ENCODE assay signal across 11 cellular contexts in the genomic region with DNA sequence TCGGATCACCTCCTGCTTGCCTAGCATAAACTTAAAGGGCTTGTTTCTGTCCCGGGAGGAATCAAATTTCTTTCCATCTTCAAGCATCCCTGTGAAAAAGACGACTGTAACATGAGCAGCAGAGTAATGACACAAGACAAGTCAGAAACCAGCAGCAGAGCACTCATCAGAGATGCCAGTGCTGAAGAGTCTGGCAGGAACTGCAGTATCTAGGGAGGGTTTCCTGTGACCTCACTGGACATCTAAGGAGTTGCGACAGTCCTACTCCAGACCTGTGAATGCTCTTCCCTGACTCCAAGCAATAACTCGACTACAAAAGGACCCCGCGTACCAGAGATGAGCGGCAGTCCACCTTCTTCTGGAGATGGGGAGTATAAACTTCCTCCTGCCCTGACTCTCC. TPM values are rescaled to one million over a fixed set of nuclear protein-coding genes. Genes with fewer than 3 reads are reported as not detected.
DNase-seq lines count a peak whose midpoint lies in the region; ATAC-seq and TF ChIP-seq lines count a peak whose summit lies in the region.
"Had no signal": no experiment of that assay in that cellular context is flagged by ENCODE, and none has a peak within 500 bp of the region (broad histone marks: within the 10 kb centered on the region; RNA-seq: fewer than 3 reads in every experiment).

No MANE protein-coding gene starts in this region.

- no peak overlapping the region for H2AFZ ChIP-seq in SK-N-SH (ENCODE audit: low read depth)

- H3K4me3 Mint-ChIP-seq in activated CD4-positive, alpha-beta T cell treated with anti-CD3 and anti-CD28 coated beads, Interleukin-2, amount 10 ng/mL, durations not matched to agents 24 days and 14 days = no peak overlapping the region
- H3K4me3 Mint-ChIP-seq: CD8-positive, alpha-beta memory T cell; central memory CD8-positive, alpha-beta T cell had no signal

- peak overlapping the region; percentile 30; the same call in 1 of the 2 replicates for H3K4me2 ChIP-seq in SK-N-SH

- 65% methylated on average over 8 of the region's 8 CpGs for WGBS in SK-N-SH (ENCODE audit: low lambda C conversion rate)
- 45 to 65% (median 58%) methylated on average over 8 of the region's 8 CpGs for WGBS in spleen, 5 donors

- peaks cover 79% of the 10 kb centered on the region for H3K4me1 Mint-ChIP-seq in activated CD4-positive, alpha-beta T cell treated with anti-CD3 and anti-CD28 coated beads, Interleukin-2, amount 10 ng/mL, durations not matched to agents 24 days and 14 days

- no peak overlapping the region for H3K4me3 ChIP-seq in SK-N-SH (ENCODE audit: low read depth in 2 of 2, low read length in 1 of 2)
- H3K4me3 ChIP-seq in fibroblast of villous mesenchyme (ENCODE audit: low read depth, low read length) = no peak overlapping the region
- peak overlapping the region in 1 of 8 donors; percentile 28 for H3K4me3 ChIP-seq in spleen
- H3K4me3 ChIP-seq: SJCRH30 had no signal

- H3K9me3 Mint-ChIP-seq in activated CD4-positive, alpha-beta T cell treated with anti-CD3 and anti-CD28 coated beads, Interleukin-2, amount 10 ng/mL, durations not matched to agents 24 days and 14 days = no peaks in the 10 kb centered on the region
- H3K9me3 Mint-ChIP-seq: CD8-positive, alpha-beta memory T cell; central memory CD8-positive, alpha-beta T cell had no signal

- no peak overlapping the region for H3K9ac ChIP-seq in SK-N-SH

- H3K36me3 Mint-ChIP-seq in activated CD4-positive, alpha-beta T cell treated with anti-CD3 and anti-CD28 coated beads, Interleukin-2, amount 10 ng/mL, durations not matched to agents 24 days and 14 days (ENCODE audit: low read depth) = peaks cover 59% of the 10 kb centered on the region

- no peak for DNase-seq in activated CD4-positive, alpha-beta T cell treated with anti-CD3 and anti-CD28 coated beads, Interleukin-2, amount 10 ng/mL, durations not matched to agents 24 days and 14 days
- no peak for DNase-seq in activated CD4-positive, alpha-beta T cell treated with anti-CD3 and anti-CD28 coated beads, Interleukin-2, amount 50 U/mL, for 4 hours
- DNase-seq in SK-N-SH = no peak
- peak; percentile 82 for DNase-seq in fibroblast of villous mesenchyme (ENCODE audit: low read depth)
- DNase-seq in spleen = no peak
- no peak for DNase-seq in DMS53 (lab: John Stamatoyannopoulos, UW)
- no peak for DNase-seq in NK-92 (lab: John Stamatoyannopoulos, UW; ENCODE audit: unreplicated experiment)
- DNase-seq: CD8-positive, alpha-beta memory T cell had no signal

- H4K20me1 ChIP-seq in SK-N-SH (ENCODE audit: insufficient read depth) = peaks cover 57% of the 10 kb centered on the region

- intact Hi-C loops in activated CD4-positive, alpha-beta T cell treated with anti-CD3 and anti-CD28 coated beads, Interleukin-2, amount 10 ng/mL, durations not matched to agents 24 days and 14 days (cut with micrococcal nuclease) = no loop called here
- intact Hi-C loops in spleen (cut with DNase I; ENCODE audit: low total_unique reads) = no loop called here

- H3K36me3 ChIP-seq in SK-N-SH (replicated peaks in 1 of 2; ENCODE audit: control insufficient read depth in 1 of 2, insufficient read depth in 2 of 2, low read length in 1 of 2) (peaks cover 23 to 41% of the 10 kb centered on the region in 2 experiments), spleen (peaks cover 0 to 50% (median 41%) of the 10 kb centered on the region in 6 donors)

- CTCF ChIA-PET in SK-N-SH (lab: Yijun Ruan, JAX) = no interaction called here

- TF ChIP-seq RAD21 in SK-N-SH (IDR thresholded peaks at IDR 0.05; ENCODE audit: low read length) = no peak

- TF ChIP-seq CTCF in SK-N-SH (IDR thresholded peaks at IDR 0.05) (no peak), fibroblast of villous mesenchyme (IDR thresholded peaks at IDR 0.05; ENCODE audit: insufficient read depth, low read depth, low read length) (no peak), spleen (IDR thresholded peaks at IDR 0.05 in 8 of 11, conservative IDR thresholded peaks at IDR 0.05 in 3 of 11) (no peak)

- H3K4me1 ChIP-seq in SK-N-SH (ENCODE audit: control insufficient read depth in 1 of 2, insufficient read depth in 2 of 2, low read depth in 1 of 2, low read length in 1 of 2) = peaks cover 12 to 13% of the 10 kb centered on the region in 2 experiments; a peak in 2 of 4 replicates
- peaks cover 66 to 100% (median 92%) of the 10 kb centered on the region in 6 donors for H3K4me1 ChIP-seq in spleen

- no peaks in the 10 kb centered on the region for H3K9me2 ChIP-seq in SK-N-SH

- no peaks in the 10 kb centered on the region for H3K9me3 ChIP-seq in SK-N-SH
- no peaks in the 10 kb centered on the region for H3K9me3 ChIP-seq in spleen
- H3K9me3 ChIP-seq: SJCRH30 had no signal

- H3K27ac ChIP-seq in SK-N-SH (ENCODE audit: low read depth in 2 of 2, low read length in 1 of 2) (peak overlapping the region in 1 of 2 experiments; percentile 51; a peak in 2 of 4 replicates), spleen (peak overlapping the region; percentile 49 to 83 (median 72))
- H3K27ac ChIP-seq: SJCRH30 had no signal

- peak overlapping the region; percentile 61 for H3K27ac Mint-ChIP-seq in activated CD4-positive, alpha-beta T cell treated with anti-CD3 and anti-CD28 coated beads, Interleukin-2, amount 10 ng/mL, durations not matched to agents 24 days and 14 days

- POLR2A ChIA-PET in SK-N-SH (lab: Yijun Ruan, JAX) = no interaction called here

- no peaks in the 10 kb centered on the region for H3F3A ChIP-seq in SK-N-SH (replicated peaks; ENCODE audit: insufficient read depth)

- no peak for ATAC-seq in GM21619 (IDR thresholded peaks at IDR 0.05; ENCODE audit: unreplicated experiment)

- peaks cover 85% of the 10 kb centered on the region for H3K79me2 ChIP-seq in SK-N-SH (ENCODE audit: insufficient read depth)

- H3K27me3 ChIP-seq in SK-N-SH (ENCODE audit: insufficient read depth) (no peaks in the 10 kb centered on the region), spleen (replicated peaks in 1 of 7) (no peaks in the 10 kb centered on the region)
- H3K27me3 ChIP-seq: SJCRH30 had no signal

- no peaks in the 10 kb centered on the region for H3K27me3 Mint-ChIP-seq in activated CD4-positive, alpha-beta T cell treated with anti-CD3 and anti-CD28 coated beads, Interleukin-2, amount 10 ng/mL, durations not matched to agents 24 days and 14 days
- H3K27me3 Mint-ChIP-seq: CD8-positive, alpha-beta memory T cell; central memory CD8-positive, alpha-beta T cell had no signal

- no peak for TF ChIP-seq EP300 in SK-N-SH (IDR thresholded peaks at IDR 0.05; ENCODE audit: borderline replicate concordance in 1 of 2, low read depth in 1 of 2, low read length in 1 of 2)

- TF ChIP-seq POLR2A in spleen (IDR thresholded peaks at IDR 0.05) = no peak

TF ChIP-seq in SK-N-SH, 30 proteins besides CTCF, POLR2A, EP300 and RAD21:
- TF ChIP-seq, protein P1, sequence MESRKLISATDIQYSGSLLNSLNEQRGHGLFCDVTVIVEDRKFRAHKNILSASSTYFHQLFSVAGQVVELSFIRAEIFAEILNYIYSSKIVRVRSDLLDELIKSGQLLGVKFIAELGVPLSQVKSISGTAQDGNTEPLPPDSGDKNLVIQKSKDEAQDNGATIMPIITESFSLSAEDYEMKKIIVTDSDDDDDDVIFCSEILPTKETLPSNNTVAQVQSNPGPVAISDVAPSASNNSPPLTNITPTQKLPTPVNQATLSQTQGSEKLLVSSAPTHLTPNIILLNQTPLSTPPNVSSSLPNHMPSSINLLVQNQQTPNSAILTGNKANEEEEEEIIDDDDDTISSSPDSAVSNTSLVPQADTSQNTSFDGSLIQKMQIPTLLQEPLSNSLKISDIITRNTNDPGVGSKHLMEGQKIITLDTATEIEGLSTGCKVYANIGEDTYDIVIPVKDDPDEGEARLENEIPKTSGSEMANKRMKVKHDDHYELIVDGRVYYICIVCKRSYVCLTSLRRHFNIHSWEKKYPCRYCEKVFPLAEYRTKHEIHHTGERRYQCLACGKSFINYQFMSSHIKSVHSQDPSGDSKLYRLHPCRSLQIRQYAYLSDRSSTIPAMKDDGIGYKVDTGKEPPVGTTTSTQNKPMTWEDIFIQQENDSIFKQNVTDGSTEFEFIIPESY (IDR thresholded peaks at IDR 0.05; ENCODE audit: borderline replicate concordance, low read depth) = no peak
- 0 out of 2 replicates have a peak, but pooled peaks have one; percentile 29 for TF ChIP-seq SIN3A (IDR thresholded peaks at IDR 0.05; ENCODE audit: borderline replicate concordance, low read depth, low read length)
- no peak for TF ChIP-seq RFX5 (IDR thresholded peaks at IDR 0.05; ENCODE audit: low read length)
- TF ChIP-seq, protein P2, sequence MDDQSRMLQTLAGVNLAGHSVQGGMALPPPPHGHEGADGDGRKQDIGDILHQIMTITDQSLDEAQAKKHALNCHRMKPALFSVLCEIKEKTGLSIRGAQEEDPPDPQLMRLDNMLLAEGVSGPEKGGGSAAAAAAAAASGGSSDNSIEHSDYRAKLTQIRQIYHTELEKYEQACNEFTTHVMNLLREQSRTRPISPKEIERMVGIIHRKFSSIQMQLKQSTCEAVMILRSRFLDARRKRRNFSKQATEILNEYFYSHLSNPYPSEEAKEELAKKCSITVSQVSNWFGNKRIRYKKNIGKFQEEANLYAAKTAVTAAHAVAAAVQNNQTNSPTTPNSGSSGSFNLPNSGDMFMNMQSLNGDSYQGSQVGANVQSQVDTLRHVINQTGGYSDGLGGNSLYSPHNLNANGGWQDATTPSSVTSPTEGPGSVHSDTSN (IDR thresholded peaks at IDR 0.05) = peak; percentile 68
- TF ChIP-seq GABPA (IDR thresholded peaks at IDR 0.05; ENCODE audit: low read depth) = peak; percentile 41; the same call in 1 of the 2 replicates

RNA-seq across cellular contexts. Expression of a gene that starts 17.3 kb away (rescaled TPM):
- 291 and 292 TPM in 2 replicates for total RNA-seq in activated CD4-positive, alpha-beta T cell treated with anti-CD3 and anti-CD28 coated beads, Interleukin-2, amount 10 ng/mL, durations not matched to agents 24 days and 14 days
- polyA plus RNA-seq in SK-N-SH (2012; rRNA removed) (362 and 453 TPM in 2 replicates), spleen (100 to 1,000 TPM; 135 to 286 (median 209) TPM)
- 418 and 470 TPM in 2 replicates for polyA plus RNA-seq in SK-N-SH (2012; cell fraction: cytosol; rRNA removed)
- polyA plus RNA-seq in SK-N-SH (2012; cell fraction: nucleus; rRNA removed) = 119 and 151 TPM in 2 replicates
- total RNA-seq in fibroblast of villous mesenchyme (120 and 172 TPM in 2 replicates), spleen (100 to 1,000 TPM; 167 to 338 (median 260) TPM)

RNA-seq across cellular contexts. Expression of a gene that starts 46.6 kb away (rescaled TPM):
- 2.0 and 3.0 TPM in 2 replicates for total RNA-seq in activated CD4-positive, alpha-beta T cell treated with anti-CD3 and anti-CD28 coated beads, Interleukin-2, amount 10 ng/mL, durations not matched to agents 24 days and 14 days
- polyA plus RNA-seq in SK-N-SH (2012; rRNA removed) (3.0 and 4.0 TPM in 2 replicates), spleen (1 to 10 TPM; 2.0 to 3.7 (median 3.0) TPM)
- polyA plus RNA-seq in SK-N-SH (2012; cell fraction: cytosol; rRNA removed) = 1.8 and 2.6 TPM in 2 replicates
- 6.6 and 8.2 TPM in 2 replicates for polyA plus RNA-seq in SK-N-SH (2012; cell fraction: nucleus; rRNA removed)
- total RNA-seq in fibroblast of villous mesenchyme (0.43 and 1.3 TPM in 2 replicates), spleen (1 to 10 TPM; 2.1 to 7.1 (median 3.5) TPM)
